13 cellular contexts compared by ENCODE assay signal in genomic region chr4:17814140-17814539, GRCh38. TPM values are rescaled to one million over a fixed set of nuclear protein-coding genes. Genes with fewer than 3 reads are reported as not detected.
A peak's percentile ranks its signal among the peaks of the same experiment; 100 is the strongest.
DNase-seq lines count a peak whose midpoint lies in the region; ATAC-seq and TF ChIP-seq lines count a peak whose summit lies in the region.
"Had no signal": no experiment of that assay in that cellular context is flagged by ENCODE, and none has a peak within 500 bp of the region (broad histone marks: within the 10 kb centered on the region; RNA-seq: fewer than 3 reads in every experiment).

No MANE protein-coding gene starts in this region.

- no peaks in the 10 kb centered on the region for H3K9me3 ChIP-seq in DND-41 (ENCODE audit: insufficient read depth, low read length, severe bottlenecking)

- no peaks in the 10 kb centered on the region for H3K27me3 ChIP-seq in DND-41 (ENCODE audit: insufficient read depth, low read length, poor library complexity)

- peak overlapping the region; percentile 81; the same call in 1 of the 2 replicates for H3K4me2 ChIP-seq in DND-41 (ENCODE audit: insufficient read depth, low read length)

- no peaks in the 10 kb centered on the region for H3K27me3 Mint-ChIP-seq in IgD-negative memory B cell

- no peak overlapping the region for H3K9ac ChIP-seq in DND-41 (ENCODE audit: low read depth, low read length)

- H3K4me1 ChIP-seq in DND-41 (ENCODE audit: insufficient read depth, low read length), result peaks cover 40% of the 10 kb centered on the region

- H2AFZ ChIP-seq in DND-41 (ENCODE audit: low read depth, low read length), result no peak overlapping the region

- peak overlapping the region in 2 of 3 donors; percentile 17 for H3K27ac Mint-ChIP-seq in IgD-negative memory B cell
- H3K27ac Mint-ChIP-seq: stimulated activated effector memory CD8-positive, alpha-beta T cell treated with anti-CD3 and anti-CD28 coated beads, Interleukin-12 subunit alpha, Interleukin-12 subunit beta, amount 100 ng/mL, for 72 hours had no signal

- no peak for ATAC-seq in DND-41 (ENCODE audit: insufficient read depth, low read depth)
- no peak for ATAC-seq in HG03025 (IDR thresholded peaks at IDR 0.05; ENCODE audit: low FRiP score, unreplicated experiment)
- ATAC-seq in HG03521 (IDR thresholded peaks at IDR 0.05; ENCODE audit: unreplicated experiment), result no peak
- ATAC-seq: stimulated activated effector memory CD8-positive, alpha-beta T cell treated with anti-CD3 and anti-CD28 coated beads, Interleukin-12 subunit alpha, Interleukin-12 subunit beta, amount 100 ng/mL, for 72 hours had no signal

- H3K27ac ChIP-seq in DND-41 (ENCODE audit: low read length), result no peak overlapping the region

- H3K4me3 Mint-ChIP-seq in IgD-negative memory B cell, result no peak overlapping the region
- H3K4me3 Mint-ChIP-seq: stimulated activated effector memory CD8-positive, alpha-beta T cell treated with anti-CD3 and anti-CD28 coated beads, Interleukin-12 subunit alpha, Interleukin-12 subunit beta, amount 100 ng/mL, for 72 hours had no signal

- H3K36me3 ChIP-seq in DND-41 (ENCODE audit: insufficient read depth, low read length), result peaks cover 69% of the 10 kb centered on the region

- peaks cover 18 to 34% (median 25%) of the 10 kb centered on the region in 3 donors for H3K4me1 Mint-ChIP-seq in IgD-negative memory B cell

- no peak for TF ChIP-seq CTCF in DND-41 (IDR thresholded peaks at IDR 0.05; ENCODE audit: borderline replicate concordance, extremely low read depth, low read length, poor library complexity, severe bottlenecking)

- DNase-seq in DND-41, result no peak
- DNase-seq in astrocyte of the hippocampus (ENCODE audit: low read depth, low spot score), result peak; percentile 62
- peak; percentile 24 for DNase-seq in kidney tubule cell (ENCODE audit: low spot score)
- no peak for DNase-seq in activated gamma-delta T cell treated with Interleukin-2 at 50 U/mL for 16 hours
- no peak for DNase-seq in DMS153 treated with DMSO at 0.1 percent for 48 hours (lab: John Stamatoyannopoulos, UW; ENCODE audit: unreplicated experiment)
- DNase-seq: activated CD8-positive, alpha-beta memory T cell treated with anti-CD3 and anti-CD28 coated beads, Interleukin-2, amount 50 U/mL, for 48 hours; DMS 273 treated with DMSO at 0.1 percent for 48 hours; NCI-H1694 treated with DMSO at 0.1 percent for 48 hours; stimulated activated CD4-positive, alpha-beta T cell treated with anti-CD3 and anti-CD28 coated beads, Interleukin-15, amount 100 ng/mL, for 24 hours had no signal

- no peaks in the 10 kb centered on the region for H3K36me3 Mint-ChIP-seq in IgD-negative memory B cell

- no peaks in the 10 kb centered on the region for H3K9me3 Mint-ChIP-seq in IgD-negative memory B cell
- H3K9me3 Mint-ChIP-seq: stimulated activated effector memory CD8-positive, alpha-beta T cell treated with anti-CD3 and anti-CD28 coated beads, Interleukin-12 subunit alpha, Interleukin-12 subunit beta, amount 100 ng/mL, for 72 hours had no signal

- peaks cover 35% of the 10 kb centered on the region for H4K20me1 ChIP-seq in DND-41 (ENCODE audit: insufficient read depth, low read length)

- peak overlapping the region in 1 of 2 experiments; percentile 16; a peak in 1 of 4 replicates for H3K4me3 ChIP-seq in DND-41 (ENCODE audit: low read depth in 1 of 2, low read length in 2 of 2)

- peaks cover 98% of the 10 kb centered on the region for H3K79me2 ChIP-seq in DND-41 (ENCODE audit: insufficient read depth, low read length)

RNA-seq across cellular contexts. Expression of gene NCAPG, which starts 3.4 kb away (rescaled TPM):
- polyA plus RNA-seq in IgD-negative memory B cell, result 1.2 TPM

RNA-seq across cellular contexts. Expression of gene DCAF16, which starts 3.6 kb away (rescaled TPM):
- polyA plus RNA-seq in IgD-negative memory B cell, result 14.2 TPM

RNA-seq across cellular contexts. Expression of gene FAM184B, which starts 32.7 kb away (rescaled TPM):
- polyA plus RNA-seq in IgD-negative memory B cell, result not detected

Comparison
In these comparisons a context has a peak if more than half of its experiments do, and no peak if none do; other contexts are left out.
1. DNase-seq: peak in astrocyte of the hippocampus (single experiment) and kidney tubule cell (single experiment); none in DND-41 (single experiment), activated gamma-delta T cell treated with Interleukin-2 at 50 U/mL for 16 hours (single experiment) and DMS153 treated with DMSO at 0.1 percent for 48 hours (single experiment).